ENCODE assay signal across 9 cellular contexts in the genomic region with DNA sequence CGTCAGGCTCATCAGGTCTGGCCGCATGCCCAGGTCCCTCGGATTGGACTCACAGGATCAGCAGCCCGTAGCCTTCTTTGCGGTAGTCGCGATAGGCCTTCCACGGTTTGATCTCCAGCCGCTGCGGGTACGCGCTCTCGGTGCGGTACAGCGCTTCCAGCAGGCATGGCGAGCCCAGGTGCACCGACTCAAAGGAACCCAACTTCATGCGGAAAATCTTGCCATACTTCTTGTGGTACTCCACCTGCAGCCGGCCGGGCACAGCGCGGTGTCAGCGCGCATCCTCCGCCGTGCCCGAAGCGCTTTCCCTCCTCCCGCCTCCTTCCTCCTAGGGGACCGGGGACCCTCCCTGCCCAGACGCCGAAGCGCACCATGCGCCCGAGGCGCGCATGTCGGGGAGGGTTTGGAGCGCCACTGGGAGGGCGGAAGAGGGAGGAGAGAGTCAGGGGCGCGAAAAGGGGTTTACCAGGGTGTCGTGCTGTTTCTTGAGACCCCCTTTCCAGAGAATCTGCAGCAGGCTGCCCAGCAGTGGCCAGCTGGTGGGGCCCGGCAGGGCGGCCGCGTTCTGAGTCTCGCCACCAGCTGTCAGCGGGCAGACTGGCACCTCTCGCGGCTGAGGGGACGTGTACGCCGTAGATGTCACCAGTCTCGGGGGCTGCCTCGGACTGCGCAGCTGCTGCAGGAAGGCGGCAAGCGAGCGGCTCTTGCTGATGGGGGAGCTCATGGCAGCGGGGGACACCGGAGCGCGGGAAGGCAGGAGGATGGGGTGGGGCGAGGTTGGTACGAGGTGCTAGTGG. TPM values are rescaled to one million over a fixed set of nuclear protein-coding genes. Genes with fewer than 3 reads are reported as not detected.
DNase-seq lines count a peak whose midpoint lies in the region; ATAC-seq, FAIRE-seq and TF ChIP-seq lines count a peak whose summit lies in the region.
"Had no signal": no experiment of that assay in that cellular context is flagged by ENCODE, and none has a peak within 500 bp of the region (broad histone marks: within the 10 kb centered on the region; RNA-seq: fewer than 3 reads in every experiment).

No MANE protein-coding gene starts in this region.

- H3F3A ChIP-seq in GM23338 (replicated peaks; ENCODE audit: low read depth): no peaks in the 10 kb centered on the region

- peaks cover 17% of the 10 kb centered on the region for H3K4me1 Mint-ChIP-seq in GM23338
- no peaks in the 10 kb centered on the region for H3K4me1 Mint-ChIP-seq in activated T-helper 17 cell treated with anti-CD3 and anti-CD28 coated beads, Interleukin-2, amount 50 U/mL, for 72 hours

- peaks cover 37% of the 10 kb centered on the region for H3K4me1 ChIP-seq in A549
- H3K4me1 ChIP-seq in GM23338 (ENCODE audit: insufficient read depth): peaks cover 16% of the 10 kb centered on the region
- H3K4me1 ChIP-seq in SJCRH30: no peaks in the 10 kb centered on the region

- no peak overlapping the region for H3K27ac Mint-ChIP-seq in GM23338
- no peak overlapping the region for H3K27ac Mint-ChIP-seq in activated T-helper 17 cell treated with anti-CD3 and anti-CD28 coated beads, Interleukin-2, amount 50 U/mL, for 72 hours

- peaks cover 71% of the 10 kb centered on the region for H3K27me3 ChIP-seq in GM23338 (ENCODE audit: insufficient read depth)
- H3K27me3 ChIP-seq in kidney epithelial cell (ENCODE audit: control insufficient read depth, insufficient read depth, low read length): peaks cover 22% of the 10 kb centered on the region
- peaks cover 42% of the 10 kb centered on the region for H3K27me3 ChIP-seq in SJCRH30

- no peaks in the 10 kb centered on the region for H3K36me3 Mint-ChIP-seq in GM23338 (ENCODE audit: low read depth)
- H3K36me3 Mint-ChIP-seq in activated T-helper 17 cell treated with anti-CD3 and anti-CD28 coated beads, Interleukin-2, amount 50 U/mL, for 72 hours (ENCODE audit: low read depth): no peaks in the 10 kb centered on the region

- POLR2A ChIA-PET in A549 (lab: Yijun Ruan, JAX): interaction anchor here (0.8 to 7.0 kb wide), 11 partner anchors 11 to 76 kb away, joined by 3 to 69 read pairs (median 10); no protein-coding TSS in a partner anchor

- peak overlapping the region; percentile 70 for H3K4me3 Mint-ChIP-seq in GM23338
- peak overlapping the region; percentile 61 for H3K4me3 Mint-ChIP-seq in activated T-helper 17 cell treated with anti-CD3 and anti-CD28 coated beads, Interleukin-2, amount 50 U/mL, for 72 hours

- no peaks in the 10 kb centered on the region for H3K79me2 ChIP-seq in GM23338 (replicated peaks; ENCODE audit: insufficient read depth)

- peak overlapping the region; percentile 93 to 100 for H3K27ac ChIP-seq in A549
- H3K27ac ChIP-seq in GM23338 (ENCODE audit: low read depth): no peak overlapping the region
- no peak overlapping the region for H3K27ac ChIP-seq in SJCRH30

- TF ChIP-seq EP300 in A549 (IDR thresholded peaks at IDR 0.05): no peak

- no peaks in the 10 kb centered on the region for H4K20me1 ChIP-seq in GM23338 (replicated peaks; ENCODE audit: insufficient read depth)

- TF ChIP-seq POLR2A in A549 (IDR thresholded peaks at IDR 0.05; ENCODE audit: low read length): peak; percentile 52

- TF ChIP-seq RAD21 in A549 (conservative IDR thresholded peaks at IDR 0.05 in 1 of 2, IDR thresholded peaks at IDR 0.05 in 1 of 2): 0 out of 5 replicates have a peak, but pooled peaks of 1 of the 2 experiments have one; percentile 4

- H3K9me2 ChIP-seq in GM23338 (ENCODE audit: insufficient read depth): no peaks in the 10 kb centered on the region

- H2AFZ ChIP-seq in GM23338: peak overlapping the region; percentile 97

- H3K9me3 Mint-ChIP-seq in GM23338: peaks cover 3% of the 10 kb centered on the region; the same call in 1 of the 3 replicates
- no peaks in the 10 kb centered on the region for H3K9me3 Mint-ChIP-seq in activated T-helper 17 cell treated with anti-CD3 and anti-CD28 coated beads, Interleukin-2, amount 50 U/mL, for 72 hours

- DNase-seq in A549 (ENCODE audit: low read depth in 1 of 2, low spot score in 1 of 2): no peak
- peak; percentile 77 for DNase-seq in GM23338 (ENCODE audit: low spot score)
- DNase-seq in kidney epithelial cell (ENCODE audit: low read depth): no peak
- no peak for DNase-seq in SJCRH30
- no peak for DNase-seq in foreskin melanocyte
- DNase-seq in H4 (ENCODE audit: low spot score): no peak

- 2% methylated on average over 41 of the region's 66 CpGs for WGBS in A549 (ENCODE audit: missing lambda C conversion rate)

- H3K27me3 Mint-ChIP-seq in GM23338 (ENCODE audit: insufficient read depth, low read depth, poor library complexity): peaks cover 60% of the 10 kb centered on the region
- H3K27me3 Mint-ChIP-seq in activated T-helper 17 cell treated with anti-CD3 and anti-CD28 coated beads, Interleukin-2, amount 50 U/mL, for 72 hours: peaks cover 51% of the 10 kb centered on the region

- FAIRE-seq in A549 (lab: Jason Lieb, UNC): no peak

- H3K9me3 ChIP-seq in A549: no peaks in the 10 kb centered on the region
- H3K9me3 ChIP-seq in SJCRH30 (replicated peaks): no peaks in the 10 kb centered on the region

- H3K36me3 ChIP-seq in GM23338 (ENCODE audit: insufficient read depth): no peaks in the 10 kb centered on the region
- no peaks in the 10 kb centered on the region for H3K36me3 ChIP-seq in kidney epithelial cell (ENCODE audit: control insufficient read depth, insufficient read depth, low read length)
- no peaks in the 10 kb centered on the region for H3K36me3 ChIP-seq in SJCRH30

- TF ChIP-seq CTCF in A549 (IDR thresholded peaks at IDR 0.05) (no peak), GM23338 (conservative IDR thresholded peaks at IDR 0.05; ENCODE audit: low read depth in 2 of 2) (no peak), kidney epithelial cell (IDR thresholded peaks at IDR 0.05; ENCODE audit: insufficient read depth, low read length, poor library complexity, severe bottlenecking) (no peak)

- peak overlapping the region; percentile 93 for H3K4me2 ChIP-seq in A549
- peak overlapping the region; percentile 95 for H3K4me2 ChIP-seq in GM23338

- H3K4me3 ChIP-seq in A549: peak overlapping the region; percentile 83
- peak overlapping the region; percentile 54 for H3K4me3 ChIP-seq in GM23338
- peak overlapping the region; percentile 17 for H3K4me3 ChIP-seq in kidney epithelial cell (ENCODE audit: low read depth, low read length)
- H3K4me3 ChIP-seq in SJCRH30: no peak overlapping the region

- ATAC-seq in A549 (peak; percentile 19 to 36; a peak in 5 of 6 replicates), GM23338 (peak; percentile 70), HG02981 (IDR thresholded peaks at IDR 0.05; ENCODE audit: unreplicated experiment) (no peak)
- no peak for ATAC-seq in activated T-helper 17 cell treated with anti-CD3 and anti-CD28 coated beads, Interleukin-2, amount 50 U/mL, for 72 hours (replicated peaks)

- CTCF ChIA-PET in A549 (lab: Yijun Ruan, JAX): interaction anchor here (0.6 to 2.2 kb wide), 5 partner anchors 24 to 69 kb away, joined by 4 to 11 read pairs (median 4); no protein-coding TSS in a partner anchor

TF ChIP-seq in A549, 52 proteins besides CTCF, POLR2A, EP300 and RAD21 (continues in another document):
- TF ChIP-seq MAFK (IDR thresholded peaks at IDR 0.05; ENCODE audit: partially characterized antibody): no peak
- TF ChIP-seq TFCP2L1 (CRISPR knock-in tag; IDR thresholded peaks at IDR 0.05): peak; percentile 32; the same call in 1 of the 2 replicates
- no peak for TF ChIP-seq CBX8 (IDR thresholded peaks at IDR 0.05)

TF ChIP-seq in GM23338, 12 proteins besides CTCF, POLR2A, EP300 and RAD21:
- no peak for TF ChIP-seq EZH2phosphoT487 (IDR thresholded peaks at IDR 0.05; ENCODE audit: unreplicated experiment)
- peak; percentile 53 for TF ChIP-seq EZH2 (IDR thresholded peaks at IDR 0.05; ENCODE audit: low read depth, unreplicated experiment)

RNA-seq across cellular contexts. Expression of a gene that starts 0.7 kb away (rescaled TPM):
- polyA plus RNA-seq in A549 (2011; rRNA removed) (1,617 and 1,630 TPM in 2 replicates), A549 (2017; fragmentation: RNase III; extraction: RNeasy Plus Mini Kit Qiagen cat#74134 plus additional on column Dnase treatment) (623 to 738 TPM (median 722 TPM) in 3 replicates), GM23338 (2016; fragmentation: Nextera tagmentation; extraction: Ambion mirVana) (0.10 TPM in 1 of 2 replicates, not detected in the other)
- 456 and 584 TPM in 2 replicates for polyA plus RNA-seq in A549 (2012; cell fraction: cytosol; rRNA removed)
- polyA plus RNA-seq in A549 (2012; cell fraction: nucleus; rRNA removed): 1,301 and 1,335 TPM in 2 replicates
- 4,726 and 5,326 TPM in 2 replicates for polyA minus RNA-seq in A549 (2011; rRNA and poly(A)+ RNA removed)
- 0.12 TPM in 1 of 2 replicates, not detected in the other for total RNA-seq in GM23338 (2014; rRNA removed; shearing (Covaris generic))
- total RNA-seq in activated T-helper 17 cell treated with anti-CD3 and anti-CD28 coated beads, Interleukin-2, amount 50 U/mL, for 72 hours: under 1 TPM in 1 of 2 donors, not detected in 1; 0.08 TPM
- 0.04 and 0.82 TPM in 2 replicates for total RNA-seq in kidney epithelial cell
- not detected in 2 replicates for total RNA-seq in SJCRH30 (2014; rRNA removed; shearing (Covaris generic))
- total RNA-seq in H4 (2014; rRNA removed; shearing (Covaris generic)): 0.95 TPM in 1 of 2 replicates, not detected in the other
- total RNA-seq: dermis microvascular lymphatic vessel endothelial cell had no signal

RNA-seq across cellular contexts. Expression of a gene that starts 34.8 kb away (rescaled TPM):
- polyA plus RNA-seq in A549 (2011; rRNA removed): 78.7 and 146 TPM in 2 replicates
- polyA plus RNA-seq in A549 (2012; cell fraction: cytosol; rRNA removed): 41.3 and 60.1 TPM in 2 replicates
- polyA plus RNA-seq in A549 (2012; cell fraction: nucleus; rRNA removed): 6.3 and 11.7 TPM in 2 replicates
- 140 to 155 TPM (median 149 TPM) in 3 replicates for polyA plus RNA-seq in A549 (2017; fragmentation: RNase III; extraction: RNeasy Plus Mini Kit Qiagen cat#74134 plus additional on column Dnase treatment)
- 3.5 and 13.3 TPM in 2 replicates for polyA minus RNA-seq in A549 (2011; rRNA and poly(A)+ RNA removed)
- 105 and 196 TPM in 2 replicates for total RNA-seq in GM23338 (2014; rRNA removed; shearing (Covaris generic))
- 477 and 584 TPM in 2 replicates for polyA plus RNA-seq in GM23338 (2016; fragmentation: Nextera tagmentation; extraction: Ambion mirVana)
- total RNA-seq in activated T-helper 17 cell treated with anti-CD3 and anti-CD28 coated beads, Interleukin-2, amount 50 U/mL, for 72 hours: 10 to 100 TPM; 32.5 to 35.8 TPM
- 126 and 143 TPM in 2 replicates for total RNA-seq in kidney epithelial cell
- 129 and 168 TPM in 2 replicates for total RNA-seq in SJCRH30 (2014; rRNA removed; shearing (Covaris generic))
- 147 and 169 TPM in 2 replicates for total RNA-seq in H4 (2014; rRNA removed; shearing (Covaris generic))

Comparison
In these comparisons a context has a peak if more than half of its experiments do, and no peak if none do; other contexts are left out.
1. ATAC-seq: peak in A549 (2 of 2) and GM23338 (single experiment); none in activated T-helper 17 cell treated with anti-CD3 and anti-CD28 coated beads, Interleukin-2, amount 50 U/mL, for 72 hours (single experiment) and HG02981 (single experiment).
2. H3K27ac ChIP-seq: peak in A549 (2 of 2); none in GM23338 (single experiment) and SJCRH30 (single experiment).